Comparison of ENCODE assay signal across 1 cellular context in genomic region chr20:49766979-49767419, GRCh38.
TF ChIP-seq lines count a peak whose summit lies in the region.

No MANE protein-coding gene starts in this region.

TF ChIP-seq in K562, 482 proteins besides CTCF, POLR2A, EP300 and RAD21:
- TF ChIP-seq ELF1 (tag; IDR thresholded peaks at IDR 0.05) (0 out of 2 replicates have a peak, but pooled peaks have one; percentile 25), ZNF316 (IDR thresholded peaks at IDR 0.05) (peak; percentile 54), HOXB6 (CRISPR knock-in tag; IDR thresholded peaks at IDR 0.05; ENCODE audit: borderline replicate concordance) (no peak), USF2 (CRISPR knock-in tag; IDR thresholded peaks at IDR 0.05) (0 out of 2 replicates have a peak, but pooled peaks have one; percentile 33), POLR2B (IDR thresholded peaks at IDR 0.05; ENCODE audit: low read depth, partially characterized antibody) (no peak), NFYB (IDR thresholded peaks at IDR 0.05; ENCODE audit: extremely low read depth, insufficient read length) (peak; percentile 71), MGA (IDR thresholded peaks at IDR 0.05) (peak; percentile 45; the same call in 1 of the 2 replicates), ZNF217 (CRISPR knock-in tag; IDR thresholded peaks at IDR 0.05) (no peak), XRCC4 (IDR thresholded peaks at IDR 0.05; ENCODE audit: extremely low read depth, insufficient read depth, insufficient read length) (no peak), ARNT (IDR thresholded peaks at IDR 0.05) (0 out of 4 replicates have a peak, but pooled peaks of 1 of the 2 experiments have one; percentile 40), CC2D1A (IDR thresholded peaks at IDR 0.05) (peak; percentile 28; the same call in 1 of the 2 replicates), MEIS2 (IDR thresholded peaks at IDR 0.05; ENCODE audit: partially characterized antibody) (peak; percentile 17), RAD51 (IDR thresholded peaks at IDR 0.05; ENCODE audit: borderline replicate concordance, low read depth) (peak; percentile 53), PKNOX1 (IDR thresholded peaks at IDR 0.05) (0 out of 2 replicates have a peak, but pooled peaks have one; percentile 32)
